Comparison of ENCODE assay signal across 1 cellular context in genomic region chr10:71522438-71523144, GRCh38.
TF ChIP-seq lines count a peak whose summit lies in the region.

No MANE protein-coding gene starts in this region.

TF ChIP-seq in K562, 482 proteins besides CTCF, POLR2A, EP300 and RAD21:
- TF ChIP-seq SLC30A9 (CRISPR knock-in tag; IDR thresholded peaks at IDR 0.05) (no peak), SMC3 (conservative IDR thresholded peaks at IDR 0.05; ENCODE audit: insufficient read depth, low read depth, low read length) (0 out of 2 replicates have a peak, but pooled peaks have one; percentile 12), RBM25 (IDR thresholded peaks at IDR 0.05; ENCODE audit: low read depth, low read length, severe bottlenecking) (peak; percentile 64), SMARCA5 (IDR thresholded peaks at IDR 0.05) (0 out of 2 replicates have a peak, but pooled peaks have one; percentile 27), HMG20A (CRISPR knock-in tag; conservative IDR thresholded peaks at IDR 0.05) (no peak), ZNF717 (CRISPR knock-in tag; IDR thresholded peaks at IDR 0.05) (no peak), ZBTB33 (CRISPR knock-in tag; IDR thresholded peaks at IDR 0.05) (peak; percentile 73; the same call in 1 of the 2 replicates), ELK1 (CRISPR knock-in tag; IDR thresholded peaks at IDR 0.05) (no peak), KLF13 (tag; IDR thresholded peaks at IDR 0.05; ENCODE audit: borderline replicate concordance, low read depth) (no peak), SP2 (IDR thresholded peaks at IDR 0.05; ENCODE audit: extremely low read depth, low read depth, low read length, poor library complexity, severe bottlenecking) (peak; percentile 21), HMG20B (CRISPR knock-in tag; IDR thresholded peaks at IDR 0.05) (no peak), TEAD2 (tag; IDR thresholded peaks at IDR 0.05) (0 out of 2 replicates have a peak, but pooled peaks have one; percentile 59), ETS1 (conservative IDR thresholded peaks at IDR 0.05; ENCODE audit: control insufficient read depth, low read depth, low read length) (no peak), PRDM10 (IDR thresholded peaks at IDR 0.05; ENCODE audit: partially characterized antibody) (peak; percentile 59), ZFP91 (CRISPR knock-in tag; IDR thresholded peaks at IDR 0.05) (no peak), ZFP36 (IDR thresholded peaks at IDR 0.05; ENCODE audit: low read depth, low read length, partially characterized antibody) (peak; percentile 62), TEAD4 (IDR thresholded peaks at IDR 0.05; ENCODE audit: low read length) (peak; percentile 53), TEAD4 (CRISPR knock-in tag; IDR thresholded peaks at IDR 0.05; ENCODE audit: borderline replicate concordance) (no peak), TEAD1 (CRISPR knock-in tag; IDR thresholded peaks at IDR 0.05) (peak in 1 of 2 experiments; percentile 93; a peak in 2 of 4 replicates), TSHZ1 (CRISPR knock-in tag; IDR thresholded peaks at IDR 0.05) (no peak), TOE1 (IDR thresholded peaks at IDR 0.05; ENCODE audit: borderline replicate concordance) (no peak), TOE1 (CRISPR knock-in tag; IDR thresholded peaks at IDR 0.05; ENCODE audit: borderline replicate concordance, low read depth) (no peak), ZC3H11A (IDR thresholded peaks at IDR 0.05; ENCODE audit: low read depth, low read length) (no peak)
- TF ChIP-seq, protein P1, sequence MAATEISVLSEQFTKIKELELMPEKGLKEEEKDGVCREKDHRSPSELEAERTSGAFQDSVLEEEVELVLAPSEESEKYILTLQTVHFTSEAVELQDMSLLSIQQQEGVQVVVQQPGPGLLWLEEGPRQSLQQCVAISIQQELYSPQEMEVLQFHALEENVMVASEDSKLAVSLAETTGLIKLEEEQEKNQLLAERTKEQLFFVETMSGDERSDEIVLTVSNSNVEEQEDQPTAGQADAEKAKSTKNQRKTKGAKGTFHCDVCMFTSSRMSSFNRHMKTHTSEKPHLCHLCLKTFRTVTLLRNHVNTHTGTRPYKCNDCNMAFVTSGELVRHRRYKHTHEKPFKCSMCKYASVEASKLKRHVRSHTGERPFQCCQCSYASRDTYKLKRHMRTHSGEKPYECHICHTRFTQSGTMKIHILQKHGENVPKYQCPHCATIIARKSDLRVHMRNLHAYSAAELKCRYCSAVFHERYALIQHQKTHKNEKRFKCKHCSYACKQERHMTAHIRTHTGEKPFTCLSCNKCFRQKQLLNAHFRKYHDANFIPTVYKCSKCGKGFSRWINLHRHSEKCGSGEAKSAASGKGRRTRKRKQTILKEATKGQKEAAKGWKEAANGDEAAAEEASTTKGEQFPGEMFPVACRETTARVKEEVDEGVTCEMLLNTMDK (IDR thresholded peaks at IDR 0.05; ENCODE audit: borderline replicate concordance, insufficient read depth, low read depth, low read length, poor library complexity, severe bottlenecking), result peak; percentile 77
- TF ChIP-seq, protein P2, sequence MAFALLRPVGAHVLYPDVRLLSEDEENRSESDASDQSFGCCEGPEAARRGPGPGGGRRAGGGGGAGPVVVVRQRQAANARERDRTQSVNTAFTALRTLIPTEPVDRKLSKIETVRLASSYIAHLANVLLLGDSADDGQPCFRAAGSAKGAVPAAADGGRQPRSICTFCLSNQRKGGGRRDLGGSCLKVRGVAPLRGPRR (CRISPR knock-in tag; IDR thresholded peaks at IDR 0.05), result no peak
